ENCODE assay signal across 16 cellular contexts in genomic region chr19:33818426-33818825, GRCh38. TPM values are rescaled to one million over a fixed set of nuclear protein-coding genes. Genes with fewer than 3 reads are reported as not detected.
DNase-seq lines count a peak whose midpoint lies in the region; ATAC-seq and TF ChIP-seq lines count a peak whose summit lies in the region.
"Had no signal": no experiment of that assay in that cellular context is flagged by ENCODE, and none has a peak within 500 bp of the region (broad histone marks: within the 10 kb centered on the region; RNA-seq: fewer than 3 reads in every experiment).

No MANE protein-coding gene starts in this region.

- H3K36me3 Mint-ChIP-seq in T-helper 1 cell treated with Interleukin-12 subunit alpha and Interleukin-12 subunit beta and Interleukin-4 antibody, amounts not matched to agents 30 μg/mL and 1 μg/mL, for 36 hours (ENCODE audit: low read depth), result no peaks in the 10 kb centered on the region
- no peaks in the 10 kb centered on the region for H3K36me3 Mint-ChIP-seq in natural killer cell
- H3K36me3 Mint-ChIP-seq in natural killer cell treated with Interleukin-12 subunit alpha and Interleukin-12 subunit beta and Interleukin-15 and Interleukin-18, amount 100 ng/mL, for 72 hours, result no peaks in the 10 kb centered on the region
- no peaks in the 10 kb centered on the region for H3K36me3 Mint-ChIP-seq in activated CD4-positive, alpha-beta T cell treated with anti-CD3 and anti-CD28 coated beads for 36 hours (ENCODE audit: low read depth)
- H3K36me3 Mint-ChIP-seq: activated naive CD4-positive, alpha-beta T cell treated with anti-CD3 and anti-CD28 coated beads, Interleukin-2, amount 10 ng/mL, durations not matched to agents 7 days and 5 days had no signal

- no peak for DNase-seq in T-helper 1 cell
- no peak for DNase-seq in natural killer cell
- no peak for DNase-seq in natural killer cell treated with Interleukin-12 subunit alpha and Interleukin-12 subunit beta and Interleukin-15 and Interleukin-18, amount 100 ng/mL, for 72 hours (ENCODE audit: low spot score)
- DNase-seq in mesenteric fat pad (ENCODE audit: low spot score), result peak; percentile 55
- no peak for DNase-seq in HT-29 (ENCODE audit: low spot score)
- DNase-seq in activated CD4-positive, alpha-beta T cell treated with anti-CD3 and anti-CD28 coated beads for 36 hours, result no peak
- DNase-seq: 8988T; activated CD4-positive, CD25-positive, alpha-beta regulatory T cell; activated naive CD4-positive, alpha-beta T cell treated with anti-CD3 and anti-CD28 coated beads, Interleukin-2, amount 10 ng/mL, durations not matched to agents 7 days and 5 days; DMS 273 treated with DMSO at 0.1 percent for 48 hours; GOT3; NCI-H69; stimulated activated naive CD4-positive, alpha-beta T cell; T-helper 9 cell had no signal

- H3K4me3 Mint-ChIP-seq in T-helper 1 cell treated with Interleukin-12 subunit alpha and Interleukin-12 subunit beta and Interleukin-4 antibody, amounts not matched to agents 30 μg/mL and 1 μg/mL, for 36 hours, result peak overlapping the region; percentile 2
- H3K4me3 Mint-ChIP-seq in natural killer cell, result peak overlapping the region; percentile 38
- H3K4me3 Mint-ChIP-seq in natural killer cell treated with Interleukin-12 subunit alpha and Interleukin-12 subunit beta and Interleukin-15 and Interleukin-18, amount 100 ng/mL, for 72 hours, result no peak overlapping the region
- H3K4me3 Mint-ChIP-seq in activated CD4-positive, alpha-beta T cell treated with anti-CD3 and anti-CD28 coated beads for 36 hours, result no peak overlapping the region
- H3K4me3 Mint-ChIP-seq: activated naive CD4-positive, alpha-beta T cell treated with anti-CD3 and anti-CD28 coated beads, Interleukin-2, amount 10 ng/mL, durations not matched to agents 7 days and 5 days had no signal

- no peak for TF ChIP-seq CTCF in natural killer cell (IDR thresholded peaks at IDR 0.05)

- no peaks in the 10 kb centered on the region for H3K27me3 Mint-ChIP-seq in T-helper 1 cell treated with Interleukin-12 subunit alpha and Interleukin-12 subunit beta and Interleukin-4 antibody, amounts not matched to agents 30 μg/mL and 1 μg/mL, for 36 hours (ENCODE audit: low read depth)
- H3K27me3 Mint-ChIP-seq in natural killer cell (ENCODE audit: low read depth in 2 of 2), result peaks cover 0 to 4% of the 10 kb centered on the region in 2 donors
- H3K27me3 Mint-ChIP-seq in natural killer cell treated with Interleukin-12 subunit alpha and Interleukin-12 subunit beta and Interleukin-15 and Interleukin-18, amount 100 ng/mL, for 72 hours, result peaks cover 0 to 5% of the 10 kb centered on the region in 2 donors
- H3K27me3 Mint-ChIP-seq in activated CD4-positive, alpha-beta T cell treated with anti-CD3 and anti-CD28 coated beads for 36 hours, result no peaks in the 10 kb centered on the region

- H3K27ac Mint-ChIP-seq in T-helper 1 cell treated with Interleukin-12 subunit alpha and Interleukin-12 subunit beta and Interleukin-4 antibody, amounts not matched to agents 30 μg/mL and 1 μg/mL, for 36 hours, result no peak overlapping the region
- no peak overlapping the region for H3K27ac Mint-ChIP-seq in natural killer cell
- H3K27ac Mint-ChIP-seq in natural killer cell treated with Interleukin-12 subunit alpha and Interleukin-12 subunit beta and Interleukin-15 and Interleukin-18, amount 100 ng/mL, for 72 hours, result no peak overlapping the region
- H3K27ac Mint-ChIP-seq in activated CD4-positive, alpha-beta T cell treated with anti-CD3 and anti-CD28 coated beads for 36 hours, result no peak overlapping the region
- H3K27ac Mint-ChIP-seq: activated naive CD4-positive, alpha-beta T cell treated with anti-CD3 and anti-CD28 coated beads, Interleukin-2, amount 10 ng/mL, durations not matched to agents 7 days and 5 days had no signal

- intact Hi-C loops in natural killer cell (cut with micrococcal nuclease), result no loop called here
- intact Hi-C loops in activated CD4-positive, alpha-beta T cell treated with anti-CD3 and anti-CD28 coated beads for 36 hours (cut with DNase I, micrococcal nuclease), result no loop called here

- no peaks in the 10 kb centered on the region for H3K9me3 Mint-ChIP-seq in T-helper 1 cell treated with Interleukin-12 subunit alpha and Interleukin-12 subunit beta and Interleukin-4 antibody, amounts not matched to agents 30 μg/mL and 1 μg/mL, for 36 hours
- H3K9me3 Mint-ChIP-seq in natural killer cell, result no peaks in the 10 kb centered on the region
- H3K9me3 Mint-ChIP-seq in natural killer cell treated with Interleukin-12 subunit alpha and Interleukin-12 subunit beta and Interleukin-15 and Interleukin-18, amount 100 ng/mL, for 72 hours, result no peaks in the 10 kb centered on the region
- no peaks in the 10 kb centered on the region for H3K9me3 Mint-ChIP-seq in activated CD4-positive, alpha-beta T cell treated with anti-CD3 and anti-CD28 coated beads for 36 hours (ENCODE audit: low read depth)
- H3K9me3 Mint-ChIP-seq: activated naive CD4-positive, alpha-beta T cell treated with anti-CD3 and anti-CD28 coated beads, Interleukin-2, amount 10 ng/mL, durations not matched to agents 7 days and 5 days had no signal

- POLR2A ChIA-PET in activated CD4-positive, alpha-beta T cell treated with anti-CD3 and anti-CD28 coated beads for 36 hours (lab: Charles Lee), result no interaction called here

- peaks cover 35% of the 10 kb centered on the region for H3K4me1 Mint-ChIP-seq in T-helper 1 cell treated with Interleukin-12 subunit alpha and Interleukin-12 subunit beta and Interleukin-4 antibody, amounts not matched to agents 30 μg/mL and 1 μg/mL, for 36 hours (ENCODE audit: low read depth)
- H3K4me1 Mint-ChIP-seq in natural killer cell, result peaks cover 0 to 16% of the 10 kb centered on the region in 2 donors
- peaks cover 0 to 4% of the 10 kb centered on the region in 2 donors for H3K4me1 Mint-ChIP-seq in natural killer cell treated with Interleukin-12 subunit alpha and Interleukin-12 subunit beta and Interleukin-15 and Interleukin-18, amount 100 ng/mL, for 72 hours (ENCODE audit: low read depth in 2 of 2)
- H3K4me1 Mint-ChIP-seq in activated CD4-positive, alpha-beta T cell treated with anti-CD3 and anti-CD28 coated beads for 36 hours, result peaks cover 17% of the 10 kb centered on the region

- no peak for ATAC-seq in natural killer cell
- ATAC-seq in natural killer cell treated with Interleukin-12 subunit alpha and Interleukin-12 subunit beta and Interleukin-15 and Interleukin-18, amount 100 ng/mL, for 72 hours, result no peak
- ATAC-seq in HG03108 (IDR thresholded peaks at IDR 0.05; ENCODE audit: unreplicated experiment), result no peak
- no peak for ATAC-seq in activated CD4-positive, alpha-beta T cell treated with anti-CD3 and anti-CD28 coated beads for 36 hours

- CTCF ChIA-PET in activated CD4-positive, alpha-beta T cell treated with anti-CD3 and anti-CD28 coated beads for 36 hours (lab: Charles Lee), result interaction anchor here (1.0 to 2.4 kb wide), 5 partner anchors 8 to 223 kb away, joined by 3 to 10 read pairs (median 7); no protein-coding TSS in a partner anchor

RNA-seq across cellular contexts. Expression of gene KCTD15, which starts 21.8 kb away (rescaled TPM):
- total RNA-seq in natural killer cell (1 to 10 TPM in 2 of 3 donors, under 1 TPM in 1; 0.59 to 4.7 (median 1.4) TPM), mesenteric fat pad (18.4 TPM)
- total RNA-seq in natural killer cell treated with Interleukin-12 subunit alpha and Interleukin-12 subunit beta and Interleukin-15 and Interleukin-18, amount 100 ng/mL, for 72 hours, result 1 to 10 TPM in 1 of 2 donors, under 1 TPM in 1; 0.59 to 3.4 TPM
- total RNA-seq in HT-29 (2014; rRNA removed; shearing (Covaris generic)), result 25.4 and 28.1 TPM in 2 replicates
- 1 to 10 TPM; 8.7 to 9.6 TPM for total RNA-seq in activated CD4-positive, alpha-beta T cell treated with anti-CD3 and anti-CD28 coated beads for 36 hours

Comparison
In these comparisons a context has a peak if more than half of its experiments do, and no peak if none do; other contexts are left out.
1. H3K4me3 Mint-ChIP-seq: peak in T-helper 1 cell treated with Interleukin-12 subunit alpha and Interleukin-12 subunit beta and Interleukin-4 antibody, amounts not matched to agents 30 μg/mL and 1 μg/mL, for 36 hours (single experiment) and natural killer cell (single experiment); none in natural killer cell treated with Interleukin-12 subunit alpha and Interleukin-12 subunit beta and Interleukin-15 and Interleukin-18, amount 100 ng/mL, for 72 hours (single experiment) and activated CD4-positive, alpha-beta T cell treated with anti-CD3 and anti-CD28 coated beads for 36 hours (single experiment).